24 cellular contexts compared by ENCODE assay signal in the genomic region with DNA sequence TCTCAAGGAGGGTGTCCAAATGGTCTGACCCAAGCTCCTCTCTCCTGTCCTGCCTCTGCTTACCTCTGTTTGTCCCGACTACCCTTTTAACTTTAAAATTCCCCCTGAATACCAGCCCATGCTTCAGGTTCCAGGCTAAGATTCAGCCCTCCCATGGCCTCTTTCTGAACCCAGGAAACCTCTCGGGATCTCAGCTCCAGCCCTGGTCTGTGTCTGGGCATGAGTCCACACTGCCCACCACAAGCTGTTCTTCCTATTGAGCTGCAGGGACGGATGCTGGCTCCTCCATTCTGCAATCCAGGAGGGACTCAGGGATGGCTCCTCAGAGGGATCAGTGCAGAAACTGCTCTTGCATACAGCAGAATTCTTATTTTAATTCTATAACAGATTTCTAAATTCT.
A peak's percentile ranks its signal among the peaks of the same experiment; 100 is the strongest.
DNase-seq lines count a peak whose midpoint lies in the region; ATAC-seq and TF ChIP-seq lines count a peak whose summit lies in the region.
"Had no signal": no experiment of that assay in that cellular context is flagged by ENCODE, and none has a peak within 500 bp of the region (broad histone marks: within the 10 kb centered on the region; RNA-seq: fewer than 3 reads in every experiment).

No MANE protein-coding gene starts in this region.

- H3K4me2 ChIP-seq in neuronal stem cell (ENCODE audit: insufficient read depth, low read length, poor library complexity, severe bottlenecking): no peak overlapping the region
- H3K4me2 ChIP-seq: BLaER1 had no signal

- ATAC-seq in lung (ENCODE audit: insufficient read depth, low FRiP score): no peak
- ATAC-seq in upper lobe of right lung: no peak
- ATAC-seq in GM19328 (IDR thresholded peaks at IDR 0.05; ENCODE audit: unreplicated experiment): no peak

- peak; percentile 38 for DNase-seq in cerebellar cortex (ENCODE audit: low spot score)
- peak; percentile 6 for DNase-seq in lung (ENCODE audit: low spot score)
- no peak for DNase-seq in neuronal stem cell (ENCODE audit: low spot score)
- DNase-seq in upper lobe of right lung: peak; percentile 3
- DNase-seq in germinal center (ENCODE audit: low spot score): no peak
- no peak for DNase-seq in thyroid gland
- no peak for DNase-seq in NCI-H2171 treated with DMSO at 0.1 percent for 48 hours (lab: John Stamatoyannopoulos, UW)
- DNase-seq: 8988T; ACHN; BE2C; C1 segment of cervical spinal cord; CD4-positive, alpha-beta memory T cell; CD4-positive, CD25-positive, alpha-beta regulatory T cell; CD8-positive, alpha-beta memory T cell; COR-L47; DMS 273 treated with DMSO at 0.1 percent for 48 hours; DMS153; DMS53; DMS79; DND-41; EL; GF-D8 had no signal

- 77 to 83% methylated on average over 3 of the region's 3 CpGs for WGBS in lung, 2 donors
- WGBS in neuronal stem cell (ENCODE audit: extremely low coverage in 2 of 2, insufficient read length in 2 of 2, insufficient replicate concordance in 1 of 2), 2 donors: no CpG with 5 or more reads among the region's 3 CpGs
- WGBS in thyroid gland, 2 donors: 77 to 87% methylated on average over 3 of the region's 3 CpGs

- no peak overlapping the region for H2BK15ac ChIP-seq in neuronal stem cell (ENCODE audit: low read length)

- no peak overlapping the region for H2BK120ac ChIP-seq in neuronal stem cell (ENCODE audit: low read depth, low read length)

- no peak for TF ChIP-seq POLR2A in thyroid gland (IDR thresholded peaks at IDR 0.05)

- H3K79me1 ChIP-seq in neuronal stem cell (ENCODE audit: low read depth, low read length): no peaks in the 10 kb centered on the region

- H3K36me3 ChIP-seq in lung (ENCODE audit: control insufficient read depth in 2 of 2, insufficient read depth in 2 of 2, low read length in 2 of 2): no peaks in the 10 kb centered on the region
- no peaks in the 10 kb centered on the region for H3K36me3 ChIP-seq in neuronal stem cell (replicated peaks in 1 of 2; ENCODE audit: control insufficient read depth in 2 of 2, insufficient read depth in 2 of 2, low read length in 2 of 2)
- no peaks in the 10 kb centered on the region for H3K36me3 ChIP-seq in upper lobe of right lung
- H3K36me3 ChIP-seq in thyroid gland: no peaks in the 10 kb centered on the region
- H3K36me3 ChIP-seq: BLaER1 had no signal

- H2BK5ac ChIP-seq in neuronal stem cell (ENCODE audit: low read length): no peak overlapping the region

- no peak overlapping the region for H2BK12ac ChIP-seq in neuronal stem cell (ENCODE audit: low read length)

- no peak overlapping the region for H3K9ac ChIP-seq in neuronal stem cell (ENCODE audit: low read depth, low read length, poor library complexity)
- H3K9ac ChIP-seq: BLaER1 had no signal

- no peak overlapping the region for H4K91ac ChIP-seq in neuronal stem cell (ENCODE audit: low read depth, low read length, poor library complexity)

- TF ChIP-seq CTCF in lung (IDR thresholded peaks at IDR 0.05; ENCODE audit: control extremely low read depth, extremely low read depth) (no peak), upper lobe of right lung (IDR thresholded peaks at IDR 0.05) (no peak), thyroid gland (IDR thresholded peaks at IDR 0.05) (no peak)

- H3K4me1 ChIP-seq in lung (ENCODE audit: control insufficient read depth in 2 of 2, insufficient read depth in 2 of 2, low read length in 2 of 2) (no peaks in the 10 kb centered on the region), neuronal stem cell (ENCODE audit: control insufficient read depth in 2 of 2, insufficient read depth in 1 of 2, low read depth in 1 of 2, low read length in 2 of 2) (no peaks in the 10 kb centered on the region), upper lobe of right lung (no peaks in the 10 kb centered on the region), thyroid gland (no peaks in the 10 kb centered on the region)
- H3K4me1 ChIP-seq: BE2C had no signal

- no peak overlapping the region for H2AFZ ChIP-seq in neuronal stem cell (ENCODE audit: low read length)

- no peak overlapping the region for H3K14ac ChIP-seq in neuronal stem cell (ENCODE audit: low read length)

- no peak overlapping the region for H3K23ac ChIP-seq in neuronal stem cell (ENCODE audit: low read depth, low read length, poor library complexity)

- intact Hi-C loops in upper lobe of right lung (cut with DNase I) (no loop called here), thyroid gland (cut with DNase I) (no loop called here)

- no peak overlapping the region for H3K27ac ChIP-seq in lung (ENCODE audit: low read depth in 1 of 2, low read length in 1 of 2)
- H3K27ac ChIP-seq in neuronal stem cell (replicated peaks; ENCODE audit: low read length): no peak overlapping the region
- no peak overlapping the region for H3K27ac ChIP-seq in upper lobe of right lung
- no peak overlapping the region for H3K27ac ChIP-seq in thyroid gland
- H3K27ac ChIP-seq: BLaER1 had no signal

- H3K4me3 ChIP-seq in lung: no peak overlapping the region
- no peak overlapping the region for H3K4me3 ChIP-seq in neuronal stem cell (ENCODE audit: low read length in 2 of 2)
- no peak overlapping the region for H3K4me3 ChIP-seq in upper lobe of right lung
- no peak overlapping the region for H3K4me3 ChIP-seq in thyroid gland (replicated peaks in 1 of 3)
- H3K4me3 ChIP-seq: BLaER1 had no signal

- H3K27me3 ChIP-seq in lung (ENCODE audit: control insufficient read depth, insufficient read depth) (no peaks in the 10 kb centered on the region), neuronal stem cell (ENCODE audit: control insufficient read depth in 3 of 3, insufficient read depth in 3 of 3, low read depth in 1 of 3, low read length in 3 of 3) (no peaks in the 10 kb centered on the region), upper lobe of right lung (no peaks in the 10 kb centered on the region), thyroid gland (no peaks in the 10 kb centered on the region)
- H3K27me3 ChIP-seq: BE2C, BLaER1 had no signal

- no peak overlapping the region for H4K8ac ChIP-seq in neuronal stem cell (ENCODE audit: low read depth, low read length)

- H3K9me3 ChIP-seq in lung (ENCODE audit: control insufficient read depth in 2 of 2, insufficient read depth in 1 of 2, low read length in 1 of 2) (peaks cover 6 to 12% of the 10 kb centered on the region in 2 donors), neuronal stem cell (replicated peaks in 1 of 2; ENCODE audit: control insufficient read depth in 2 of 2, insufficient read depth in 1 of 2, low read depth in 1 of 2, low read length in 2 of 2) (peaks cover 0 to 5% of the 10 kb centered on the region in 2 donors), upper lobe of right lung (peaks cover 6% of the 10 kb centered on the region), thyroid gland (no peaks in the 10 kb centered on the region)
- H3K9me3 ChIP-seq: BE2C had no signal

- peak overlapping the region; percentile 13 for H3K18ac ChIP-seq in neuronal stem cell (ENCODE audit: low read length)

- no peak overlapping the region for H2AK5ac ChIP-seq in neuronal stem cell (ENCODE audit: low read depth, low read length)

- no peak overlapping the region for H3K4ac ChIP-seq in neuronal stem cell (ENCODE audit: low read length)

Comparison
In these comparisons a context has a peak if more than half of its experiments do, and no peak if none do; other contexts are left out.
1. DNase-seq: peak in cerebellar cortex (single experiment), lung (single experiment) and upper lobe of right lung (single experiment); none in neuronal stem cell (single experiment), germinal center (single experiment), thyroid gland (0 of 2) and NCI-H2171 treated with DMSO at 0.1 percent for 48 hours (single experiment).